Comparison of ENCODE assay signal across 8 cellular contexts in genomic region chr14:58687232-58687795, GRCh38. TPM values are rescaled to one million over a fixed set of nuclear protein-coding genes. Genes with fewer than 3 reads are reported as not detected.
"Had no signal": no experiment of that assay in that cellular context is flagged by ENCODE, and none has a peak within 500 bp of the region (broad histone marks: within the 10 kb centered on the region; RNA-seq: fewer than 3 reads in every experiment).

No MANE protein-coding gene starts in this region.

- H3K4me3 ChIP-seq: GM23338, K562 had no signal

- DNase-seq: H9, HCEC 1CT, HFFc6, IMR-90 had no signal

- ATAC-seq: GM23338, K562 had no signal

- H3K4me2 ChIP-seq: GM23338 had no signal

- H3K27ac ChIP-seq: HL-60 had no signal

- H2AFZ ChIP-seq: GM23338 had no signal

- H3K27ac Mint-ChIP-seq: GM23338, H9, HFFc6 had no signal

- H3K4me3 Mint-ChIP-seq: GM23338, H9, HFFc6 had no signal

- H3K4me1 Mint-ChIP-seq: GM23338 had no signal

RNA-seq across cellular contexts. Expression of gene DACT1, which starts 49.6 kb away (rescaled TPM):
- total RNA-seq: HT1080 had no signal
